ENCODE assay signal across 22 cellular contexts in genomic region chr13:110334256-110334655, GRCh38. TPM values are rescaled to one million over a fixed set of nuclear protein-coding genes. Genes with fewer than 3 reads are reported as not detected.
DNase-seq lines count a peak whose midpoint lies in the region; ATAC-seq and TF ChIP-seq lines count a peak whose summit lies in the region.
"Had no signal": no experiment of that assay in that cellular context is flagged by ENCODE, and none has a peak within 500 bp of the region (broad histone marks: within the 10 kb centered on the region; RNA-seq: fewer than 3 reads in every experiment).

No MANE protein-coding gene starts in this region.

- CTCF ChIA-PET in SK-N-SH (lab: Yijun Ruan, JAX) = no interaction called here

- DNase-seq in SK-N-SH (no peak), coronary artery (ENCODE audit: low spot score) (peak; percentile 38), transverse colon (no peak)
- no peak for DNase-seq in activated CD8-positive, alpha-beta memory T cell treated with anti-CD3 and anti-CD28 coated beads, Interleukin-2, amount 50 U/mL, for 4 hours
- DNase-seq in NK-92 treated with Interleukin-12 subunit alpha and Interleukin-12 subunit beta, amount 100 ng/mL, for 24 hours (lab: John Stamatoyannopoulos, UW) = no peak
- DNase-seq: activated CD4-positive, alpha-beta T cell treated with anti-CD3 and anti-CD28 coated beads, Interleukin-2, amount 50 U/mL, for 48 hours; activated naive CD4-positive, alpha-beta T cell treated with anti-CD3 and anti-CD28 coated beads, Interleukin-2, amount 10 ng/mL, durations not matched to agents 7 days and 5 days; activated T-cell treated with anti-CD3 and anti-CD28 coated beads for 4 hours; Calu3; Kasumi-1; left ventricle myocardium superior; NCI-H526; SHP77; stimulated activated CD4-positive, alpha-beta T cell treated with anti-CD3 and anti-CD28 coated beads, Interleukin-1b, Interleukin-23, amount 100 ng/mL, for 48 hours; stimulated activated naive CD4-positive, alpha-beta T cell treated with Interleukin-2 at 50 U/mL for 16 hours had no signal

- TF ChIP-seq EP300 in SK-N-SH (IDR thresholded peaks at IDR 0.05; ENCODE audit: borderline replicate concordance in 1 of 2, low read depth in 1 of 2, low read length in 1 of 2) (no peak), transverse colon (IDR thresholded peaks at IDR 0.05; ENCODE audit: low read depth) (no peak)

- H3K27ac ChIP-seq in SK-N-SH (ENCODE audit: low read depth in 2 of 2, low read length in 1 of 2) (no peak overlapping the region), coronary artery (peak overlapping the region; percentile 67 to 89), muscle layer of duodenum (ENCODE audit: low read length) (peak overlapping the region; percentile 58), transverse colon (peak overlapping the region; percentile 84 to 87 (median 86))
- H3K27ac ChIP-seq: 22Rv1, BLaER1, epithelial cell of prostate had no signal

- H3K9ac ChIP-seq in SK-N-SH = no peak overlapping the region
- H3K9ac ChIP-seq: BLaER1 had no signal

- H4K20me1 ChIP-seq in SK-N-SH (ENCODE audit: insufficient read depth) = no peaks in the 10 kb centered on the region
- H4K20me1 ChIP-seq: BLaER1 had no signal

- ATAC-seq in SK-N-SH treated with all-trans-retinoic acid at 6 μM for 48 hours (peak; percentile 16; the same call in 1 of the 3 replicates), GM21825 (IDR thresholded peaks at IDR 0.05; ENCODE audit: unreplicated experiment) (no peak)
- ATAC-seq: left ventricle myocardium superior, sciatic nerve had no signal

- H2AFZ ChIP-seq in SK-N-SH (ENCODE audit: low read depth) = no peak overlapping the region

- TF ChIP-seq CTCF in SK-N-SH (IDR thresholded peaks at IDR 0.05) (no peak), coronary artery (IDR thresholded peaks at IDR 0.05) (no peak), transverse colon (IDR thresholded peaks at IDR 0.05) (no peak)

- H3K36me3 ChIP-seq in SK-N-SH (replicated peaks in 1 of 2; ENCODE audit: control insufficient read depth in 1 of 2, insufficient read depth in 2 of 2, low read length in 1 of 2) (peaks cover 0 to 1% of the 10 kb centered on the region in 2 experiments), muscle layer of duodenum (ENCODE audit: control insufficient read depth in 1 of 2, insufficient read depth in 2 of 2, low read length in 2 of 2) (no peaks in the 10 kb centered on the region), transverse colon (no peaks in the 10 kb centered on the region)
- H3K36me3 ChIP-seq: BLaER1 had no signal

- H3K4me1 ChIP-seq in SK-N-SH (ENCODE audit: control insufficient read depth in 1 of 2, insufficient read depth in 2 of 2, low read depth in 1 of 2, low read length in 1 of 2) = peaks cover 19 to 20% of the 10 kb centered on the region in 2 experiments; a peak in 3 of 4 replicates
- peaks cover 29 to 51% of the 10 kb centered on the region in 2 donors for H3K4me1 ChIP-seq in muscle layer of duodenum (ENCODE audit: control insufficient read depth in 1 of 2, insufficient read depth in 2 of 2, low read length in 2 of 2)
- H3K4me1 ChIP-seq in transverse colon = peaks cover 16 to 60% (median 32%) of the 10 kb centered on the region in 4 donors
- H3K4me1 ChIP-seq: BLaER1 had no signal

- H3K79me2 ChIP-seq in SK-N-SH (ENCODE audit: insufficient read depth) = peaks cover 96% of the 10 kb centered on the region

- POLR2A ChIA-PET in SK-N-SH (lab: Yijun Ruan, JAX) = no interaction called here

- intact Hi-C loops in transverse colon (cut with DNase I; ENCODE audit: low total_unique reads) = loop anchor here (5.0 kb wide), 1 partner anchor 578 kb away; no protein-coding TSS in a partner anchor

- no peaks in the 10 kb centered on the region for H3K27me3 ChIP-seq in SK-N-SH (ENCODE audit: insufficient read depth)
- H3K27me3 ChIP-seq in muscle layer of duodenum (ENCODE audit: low read depth, low read length) = no peaks in the 10 kb centered on the region
- no peaks in the 10 kb centered on the region for H3K27me3 ChIP-seq in transverse colon
- H3K27me3 ChIP-seq: BLaER1 had no signal

- H3F3A ChIP-seq in SK-N-SH (replicated peaks; ENCODE audit: insufficient read depth) = peaks cover 11% of the 10 kb centered on the region

- no peak for TF ChIP-seq RAD21 in SK-N-SH (IDR thresholded peaks at IDR 0.05; ENCODE audit: low read length)

- in situ Hi-C loops in transverse colon (cut with MboI; ENCODE audit: low pct_ligation_motif_present in 1 of 4, low pct_unique_long_range_greater_than_20kb in 1 of 4, low sequenced_read_pairs in 3 of 4) = no loop called here

- H3K9me2 ChIP-seq in SK-N-SH = no peaks in the 10 kb centered on the region

- H3K9me3 ChIP-seq in SK-N-SH (no peaks in the 10 kb centered on the region), muscle layer of duodenum (ENCODE audit: control insufficient read depth in 1 of 2, low read length in 2 of 2) (no peaks in the 10 kb centered on the region), transverse colon (no peaks in the 10 kb centered on the region)

- TF ChIP-seq POLR2A in transverse colon (IDR thresholded peaks at IDR 0.05) = no peak

- H3K4me2 ChIP-seq in SK-N-SH = no peak overlapping the region
- H3K4me2 ChIP-seq: BLaER1 had no signal

- WGBS in SK-N-SH (ENCODE audit: low lambda C conversion rate) = 85% methylated on average over 6 of the region's 8 CpGs
- 70 to 82% methylated on average over 4 to 8 of the region's 8 CpGs for WGBS in transverse colon (ENCODE audit: low coverage in 1 of 2), 2 donors

- no peak overlapping the region for H3K4me3 ChIP-seq in SK-N-SH (ENCODE audit: low read depth in 2 of 2, low read length in 1 of 2)
- H3K4me3 ChIP-seq in coronary artery = no peak overlapping the region
- no peak overlapping the region for H3K4me3 ChIP-seq in muscle layer of duodenum (ENCODE audit: low read depth in 1 of 2, low read length in 2 of 2)
- no peak overlapping the region for H3K4me3 ChIP-seq in transverse colon
- H3K4me3 ChIP-seq: BLaER1 had no signal

TF ChIP-seq in SK-N-SH treated with all-trans-retinoic acid at 6 μM for 48 hours, 23 proteins besides CTCF, POLR2A, EP300 and RAD21 (continues in another document):
- TF ChIP-seq TSHZ2 (CRISPR knock-in tag; IDR thresholded peaks at IDR 0.05) (no peak), BACH2 (CRISPR knock-in tag; IDR thresholded peaks at IDR 0.05; ENCODE audit: borderline replicate concordance) (no peak), TOX (CRISPR knock-in tag; IDR thresholded peaks at IDR 0.05; ENCODE audit: borderline replicate concordance) (no peak), OSR1 (CRISPR knock-in tag; IDR thresholded peaks at IDR 0.05) (no peak)

TF ChIP-seq in SK-N-SH, 30 proteins besides CTCF, POLR2A, EP300 and RAD21 (continues in another document):
- TF ChIP-seq USF1 (IDR thresholded peaks at IDR 0.05; ENCODE audit: borderline replicate concordance, low read depth) = no peak
- TF ChIP-seq CHD2 (IDR thresholded peaks at IDR 0.05; ENCODE audit: low read length, partially characterized antibody) = no peak
- no peak for TF ChIP-seq PBX3 (IDR thresholded peaks at IDR 0.05)
- no peak for TF ChIP-seq MAX (IDR thresholded peaks at IDR 0.05; ENCODE audit: low read depth)
- no peak for TF ChIP-seq ZBTB33 (IDR thresholded peaks at IDR 0.05; ENCODE audit: borderline replicate concordance, low read depth)
- no peak for TF ChIP-seq YY1 (IDR thresholded peaks at IDR 0.05; ENCODE audit: low read depth)
- no peak for TF ChIP-seq TEAD4 (IDR thresholded peaks at IDR 0.05; ENCODE audit: borderline replicate concordance, insufficient read depth)
- TF ChIP-seq GABPA (IDR thresholded peaks at IDR 0.05; ENCODE audit: low read depth) = no peak

RNA-seq across cellular contexts. Expression of gene COL4A2, which starts 27.2 kb away (rescaled TPM):
- 61.1 and 137 TPM in 2 replicates for polyA plus RNA-seq in SK-N-SH (2012; rRNA removed)
- polyA plus RNA-seq in SK-N-SH (2012; cell fraction: cytosol; rRNA removed) = 42.5 and 60.6 TPM in 2 replicates
- 103 and 166 TPM in 2 replicates for polyA plus RNA-seq in SK-N-SH (2012; cell fraction: nucleus; rRNA removed)
- 100 to 1,000 TPM in 2 of 4 donors, 10 to 100 TPM in 2; 75.1 to 322 (median 115) TPM for total RNA-seq in transverse colon

RNA-seq across cellular contexts. Expression of gene COL4A1, which starts 27.3 kb away (rescaled TPM):
- 28.2 and 30.3 TPM in 2 replicates for polyA plus RNA-seq in SK-N-SH (2012; rRNA removed)
- 28.1 and 32.5 TPM in 2 replicates for polyA plus RNA-seq in SK-N-SH (2012; cell fraction: cytosol; rRNA removed)
- polyA plus RNA-seq in SK-N-SH (2012; cell fraction: nucleus; rRNA removed) = 48.2 and 61.1 TPM in 2 replicates
- total RNA-seq in transverse colon = 100 to 1,000 TPM in 2 of 4 donors, 10 to 100 TPM in 2; 46.4 to 180 (median 99.2) TPM

Comparison
In these comparisons a context has a peak if more than half of its experiments do, and no peak if none do; other contexts are left out.
1. H3K27ac ChIP-seq: peak in coronary artery (2 of 2), muscle layer of duodenum (single experiment) and transverse colon (4 of 4); none in SK-N-SH (0 of 2).